In the genomic region with DNA sequence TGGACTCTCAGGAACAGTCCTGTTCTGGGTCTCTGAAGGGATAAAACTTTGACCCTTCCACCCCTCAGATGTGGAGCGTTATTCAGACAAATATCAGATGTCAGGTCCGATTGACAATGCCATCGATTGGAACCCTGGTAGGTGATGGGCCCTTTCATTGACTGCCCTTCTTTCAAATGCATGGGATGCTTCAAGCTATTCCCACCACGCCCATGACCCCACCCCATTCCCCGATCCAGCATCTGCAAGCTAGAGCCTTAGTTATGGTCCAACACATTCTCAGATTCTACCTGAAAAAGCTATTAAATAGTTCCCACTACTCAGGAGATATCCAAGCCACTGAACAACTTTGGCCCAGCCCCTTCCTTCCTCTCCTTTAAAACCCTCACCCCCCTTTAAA, we compare ENCODE assay signal across 13 cellular contexts. TPM values are rescaled to one million over a fixed set of nuclear protein-coding genes. Genes with fewer than 3 reads are reported as not detected.
A peak's percentile ranks its signal among the peaks of the same experiment; 100 is the strongest.
DNase-seq lines count a peak whose midpoint lies in the region; ATAC-seq, FAIRE-seq and TF ChIP-seq lines count a peak whose summit lies in the region.
"Had no signal": no experiment of that assay in that cellular context is flagged by ENCODE, and none has a peak within 500 bp of the region (broad histone marks: within the 10 kb centered on the region; RNA-seq: fewer than 3 reads in every experiment).

No MANE protein-coding gene starts in this region.

- POLR2A ChIA-PET in naive thymus-derived CD4-positive, alpha-beta T cell (lab: Charles Lee) = interaction anchor here (0.8 to 24.3 kb wide), 9 partner anchors 9 to 131 kb away, joined by 3 to 1779 read pairs (median 12); a partner anchor contains a TSS

- peak in 1 of 5 donors; percentile 16 for DNase-seq in heart left ventricle
- no peak for DNase-seq in left cardiac atrium
- no peak for DNase-seq in astrocyte (ENCODE audit: low read depth)
- DNase-seq in naive thymus-derived CD4-positive, alpha-beta T cell = no peak
- DNase-seq in uterus = no peak
- DNase-seq in progenitor cell of endocrine pancreas (ENCODE audit: low spot score, unreplicated experiment) = no peak
- DNase-seq in NCI-H128 (lab: John Stamatoyannopoulos, UW; ENCODE audit: unreplicated experiment) = no peak
- DNase-seq in activated T-cell treated with anti-CD3 and anti-CD28 coated beads for 4 hours = no peak
- DNase-seq: activated B cell treated with CpG ODN at 0.5 μM for 24 hours had no signal

- no peak for TF ChIP-seq POLR2A in heart left ventricle (IDR thresholded peaks at IDR 0.05)
- TF ChIP-seq POLR2A in uterus (IDR thresholded peaks at IDR 0.05) = no peak

- H3K27me3 ChIP-seq in heart left ventricle (no peaks in the 10 kb centered on the region), astrocyte (ENCODE audit: insufficient read depth, low read length) (no peaks in the 10 kb centered on the region), uterus (no peaks in the 10 kb centered on the region)
- no peaks in the 10 kb centered on the region for H3K27me3 ChIP-seq in naive thymus-derived CD4-positive, alpha-beta T cell (ENCODE audit: control insufficient read depth in 2 of 2, insufficient read depth in 2 of 2, low read length in 2 of 2)
- H3K27me3 ChIP-seq: SJSA1 had no signal

- H3K27ac Mint-ChIP-seq in astrocyte (ENCODE audit: unreplicated experiment) (no peak overlapping the region), progenitor cell of endocrine pancreas (no peak overlapping the region)
- H3K27ac Mint-ChIP-seq in naive thymus-derived CD4-positive, alpha-beta T cell = no peak overlapping the region
- H3K27ac Mint-ChIP-seq: activated B cell treated with CpG ODN at 0.5 μM for 24 hours; stimulated activated naive CD8-positive, alpha-beta T cell treated with anti-CD3 and anti-CD28 coated beads, Interleukin-15, amount 100 ng/mL, for 72 hours had no signal

- peaks cover 0 to 7% (median 0%) of the 10 kb centered on the region in 9 donors for H3K36me3 ChIP-seq in heart left ventricle
- H3K36me3 ChIP-seq in astrocyte (ENCODE audit: insufficient read depth, low read length) = no peaks in the 10 kb centered on the region
- H3K36me3 ChIP-seq in naive thymus-derived CD4-positive, alpha-beta T cell (ENCODE audit: control insufficient read depth in 2 of 3, insufficient read depth in 3 of 3, low read length in 3 of 3) = peaks cover 0 to 6% (median 0%) of the 10 kb centered on the region in 3 experiments
- H3K36me3 ChIP-seq in uterus = no peaks in the 10 kb centered on the region

- H3K4me3 ChIP-seq in heart left ventricle (no peak overlapping the region), astrocyte (ENCODE audit: insufficient read depth, low read depth, low read length) (no peak overlapping the region), uterus (no peak overlapping the region)
- H3K4me3 ChIP-seq in naive thymus-derived CD4-positive, alpha-beta T cell (ENCODE audit: low read length) = no peak overlapping the region
- H3K4me3 ChIP-seq: SJSA1 had no signal

- peaks cover 17 to 49% (median 44%) of the 10 kb centered on the region in 12 donors for H3K4me1 ChIP-seq in heart left ventricle
- peaks cover 28% of the 10 kb centered on the region for H3K4me1 ChIP-seq in astrocyte (ENCODE audit: insufficient read depth, low read length)
- H3K4me1 ChIP-seq in naive thymus-derived CD4-positive, alpha-beta T cell (ENCODE audit: control insufficient read depth in 2 of 2, insufficient read depth in 2 of 2, low read length in 2 of 2) = peaks cover 47 to 48% of the 10 kb centered on the region in 2 donors
- peaks cover 12 to 17% of the 10 kb centered on the region in 2 donors for H3K4me1 ChIP-seq in uterus

- ATAC-seq in heart left ventricle (no peak), left cardiac atrium (no peak)
- no peak for ATAC-seq in naive thymus-derived CD4-positive, alpha-beta T cell

- no peaks in the 10 kb centered on the region for H3K9me3 Mint-ChIP-seq in astrocyte (ENCODE audit: unreplicated experiment)
- no peaks in the 10 kb centered on the region for H3K9me3 Mint-ChIP-seq in naive thymus-derived CD4-positive, alpha-beta T cell
- no peaks in the 10 kb centered on the region for H3K9me3 Mint-ChIP-seq in progenitor cell of endocrine pancreas (ENCODE audit: low read depth)
- H3K9me3 Mint-ChIP-seq: activated B cell treated with CpG ODN at 0.5 μM for 24 hours; stimulated activated naive CD8-positive, alpha-beta T cell treated with anti-CD3 and anti-CD28 coated beads, Interleukin-15, amount 100 ng/mL, for 72 hours had no signal

- no peaks in the 10 kb centered on the region for H3K27me3 Mint-ChIP-seq in astrocyte (ENCODE audit: low read depth, unreplicated experiment)
- H3K27me3 Mint-ChIP-seq in naive thymus-derived CD4-positive, alpha-beta T cell = no peaks in the 10 kb centered on the region
- H3K27me3 Mint-ChIP-seq in progenitor cell of endocrine pancreas = no peaks in the 10 kb centered on the region
- H3K27me3 Mint-ChIP-seq: activated B cell treated with CpG ODN at 0.5 μM for 24 hours; stimulated activated naive CD8-positive, alpha-beta T cell treated with anti-CD3 and anti-CD28 coated beads, Interleukin-15, amount 100 ng/mL, for 72 hours had no signal

- CTCF ChIA-PET in naive thymus-derived CD4-positive, alpha-beta T cell (lab: Charles Lee) = interaction anchor here (0.7 to 8.1 kb wide), 14 partner anchors 9 to 132 kb away, joined by 3 to 233 read pairs (median 6); a partner anchor contains a TSS

- no peaks in the 10 kb centered on the region for H3K79me2 ChIP-seq in astrocyte (ENCODE audit: insufficient read depth, low read length)

- peaks cover 3% of the 10 kb centered on the region for H3K36me3 Mint-ChIP-seq in astrocyte (ENCODE audit: low read depth, unreplicated experiment)
- peaks cover 0 to 6% (median 5%) of the 10 kb centered on the region in 5 donors for H3K36me3 Mint-ChIP-seq in naive thymus-derived CD4-positive, alpha-beta T cell
- peaks cover 1% of the 10 kb centered on the region for H3K36me3 Mint-ChIP-seq in progenitor cell of endocrine pancreas (ENCODE audit: insufficient read depth)

- intact Hi-C loops in heart left ventricle (cut with DNase I) (loop anchor here in 6 of 10 donors (1.0 to 5.0 kb wide), 4 partner anchors 30 to 120 kb away; a partner anchor contains a TSS), left cardiac atrium (cut with DNase I) (loop anchor here (2.0 to 5.0 kb wide), 2 partner anchors 30 to 35 kb away; no protein-coding TSS in a partner anchor), uterus (cut with DNase I; ENCODE audit: low total_unique reads) (loop anchor here (5.0 kb wide), 1 partner anchor 35 kb away; no protein-coding TSS in a partner anchor)
- intact Hi-C loops in naive thymus-derived CD4-positive, alpha-beta T cell (cut with micrococcal nuclease) = loop anchor here (1.0 to 5.0 kb wide), 10 partner anchors 29 to 132 kb away; a partner anchor contains a TSS

- FAIRE-seq in astrocyte (lab: Jason Lieb, UNC) = no peak

- H3K9me3 ChIP-seq in heart left ventricle (no peaks in the 10 kb centered on the region), astrocyte (ENCODE audit: insufficient read depth, low read depth, low read length) (no peaks in the 10 kb centered on the region), uterus (no peaks in the 10 kb centered on the region)
- H3K9me3 ChIP-seq in naive thymus-derived CD4-positive, alpha-beta T cell (ENCODE audit: control insufficient read depth in 2 of 3, low read length in 3 of 3) = no peaks in the 10 kb centered on the region
- H3K9me3 ChIP-seq: SJSA1 had no signal

- H2AFZ ChIP-seq in astrocyte (ENCODE audit: low read depth, low read length) = peak overlapping the region; percentile 28

- no peak for TF ChIP-seq CTCF in heart left ventricle (IDR thresholded peaks at IDR 0.05)
- TF ChIP-seq CTCF in astrocyte (IDR thresholded peaks at IDR 0.05; ENCODE audit: insufficient read depth, low read depth, low read length) = no peak
- no peak for TF ChIP-seq CTCF in uterus (IDR thresholded peaks at IDR 0.05)
- TF ChIP-seq CTCF in progenitor cell of endocrine pancreas (IDR thresholded peaks at IDR 0.05; ENCODE audit: unreplicated experiment) = no peak

- H3K4me1 Mint-ChIP-seq in astrocyte (ENCODE audit: low read depth, unreplicated experiment) = peaks cover 4% of the 10 kb centered on the region
- H3K4me1 Mint-ChIP-seq in naive thymus-derived CD4-positive, alpha-beta T cell = peaks cover 18 to 31% (median 24%) of the 10 kb centered on the region in 7 donors
- H3K4me1 Mint-ChIP-seq in progenitor cell of endocrine pancreas (ENCODE audit: low read depth) = peaks cover 4% of the 10 kb centered on the region
- H3K4me1 Mint-ChIP-seq: activated B cell treated with CpG ODN at 0.5 μM for 24 hours had no signal

- H3K4me2 ChIP-seq in astrocyte (ENCODE audit: low read length) = no peak overlapping the region

- H3K4me3 Mint-ChIP-seq in astrocyte (ENCODE audit: unreplicated experiment) (no peak overlapping the region), progenitor cell of endocrine pancreas (ENCODE audit: low read depth) (no peak overlapping the region)
- no peak overlapping the region for H3K4me3 Mint-ChIP-seq in naive thymus-derived CD4-positive, alpha-beta T cell
- H3K4me3 Mint-ChIP-seq: activated B cell treated with CpG ODN at 0.5 μM for 24 hours; stimulated activated naive CD8-positive, alpha-beta T cell treated with anti-CD3 and anti-CD28 coated beads, Interleukin-15, amount 100 ng/mL, for 72 hours had no signal

- H3K27ac ChIP-seq in heart left ventricle = peak overlapping the region in 8 of 12 donors; percentile 91 to 98 (median 96)
- no peak overlapping the region for H3K27ac ChIP-seq in astrocyte (ENCODE audit: low read depth, low read length)
- peak overlapping the region; percentile 82 for H3K27ac ChIP-seq in naive thymus-derived CD4-positive, alpha-beta T cell (ENCODE audit: low read depth, low read length)
- H3K27ac ChIP-seq in uterus = peak overlapping the region; percentile 96 to 100

- 64 to 82% (median 75%) methylated on average over 5 of the region's 5 CpGs for WGBS in heart left ventricle, 4 donors

- H3K9ac ChIP-seq in astrocyte (ENCODE audit: low read length) = no peak overlapping the region

- no peaks in the 10 kb centered on the region for H4K20me1 ChIP-seq in astrocyte (ENCODE audit: insufficient read depth, low read length)

RNA-seq across cellular contexts. Expression of a gene that starts 12.5 kb away (rescaled TPM):
- total RNA-seq in heart left ventricle (10 to 100 TPM; 30.2 to 45.7 (median 36.0) TPM), left cardiac atrium (10 to 100 TPM; 38.4 to 45.8 TPM), astrocyte (19.2 and 20.5 TPM in 2 replicates), uterus (10 to 100 TPM in 2 of 4 donors, 1 to 10 TPM in 2; 3.3 to 28.1 (median 8.6) TPM), progenitor cell of endocrine pancreas (12.8 and 13.7 TPM in 2 replicates)
- 10 to 100 TPM; 45.8 to 69.4 TPM for polyA plus RNA-seq in heart left ventricle
- total RNA-seq in naive thymus-derived CD4-positive, alpha-beta T cell = 10 to 100 TPM; 20.7 to 37.5 (median 25.5) TPM
- 100 to 1,000 TPM in 1 of 2 donors, 10 to 100 TPM in 1; 99.6 to 113 TPM for polyA plus RNA-seq in naive thymus-derived CD4-positive, alpha-beta T cell

RNA-seq across cellular contexts. Expression of a gene that starts 12.6 kb away (rescaled TPM):
- 1 to 10 TPM; 1.0 to 3.5 (median 1.7) TPM for total RNA-seq in heart left ventricle
- 1 to 10 TPM in 1 of 2 donors, under 1 TPM in 1; 0.65 to 1.9 TPM for polyA plus RNA-seq in heart left ventricle
- 1 to 10 TPM in 1 of 2 donors, under 1 TPM in 1; 0.94 to 1.8 TPM for total RNA-seq in left cardiac atrium
- 5.8 and 6.3 TPM in 2 replicates for total RNA-seq in astrocyte
- total RNA-seq in naive thymus-derived CD4-positive, alpha-beta T cell = 1 to 10 TPM in 3 of 5 experiments, under 1 TPM in 2; 0.54 to 1.5 (median 1.2) TPM
- polyA plus RNA-seq in naive thymus-derived CD4-positive, alpha-beta T cell = under 1 TPM; 0.11 to 0.22 TPM
- 1 to 10 TPM in 1 of 4 donors, under 1 TPM in 3; 0.26 to 5.0 (median 0.61) TPM for total RNA-seq in uterus
- 0.22 TPM in 1 of 2 replicates, not detected in the other for total RNA-seq in progenitor cell of endocrine pancreas

RNA-seq across cellular contexts. Expression of a gene that starts 19.2 kb away (rescaled TPM):
- total RNA-seq in heart left ventricle (10 to 100 TPM; 21.7 to 31.5 (median 26.4) TPM), left cardiac atrium (10 to 100 TPM; 25.7 to 32.3 TPM), astrocyte (35.4 and 37.2 TPM in 2 replicates), uterus (10 to 100 TPM; 12.3 to 69.0 (median 32.2) TPM), progenitor cell of endocrine pancreas (4.2 and 4.5 TPM in 2 replicates)
- polyA plus RNA-seq in heart left ventricle = 10 to 100 TPM in 1 of 2 donors, 1 to 10 TPM in 1; 7.0 to 13.4 TPM
- 10 to 100 TPM; 31.6 to 59.2 (median 47.6) TPM for total RNA-seq in naive thymus-derived CD4-positive, alpha-beta T cell
- polyA plus RNA-seq in naive thymus-derived CD4-positive, alpha-beta T cell = 10 to 100 TPM; 29.3 to 32.1 TPM

RNA-seq across cellular contexts. Expression of a gene that starts 19.4 kb away (rescaled TPM):
- total RNA-seq in heart left ventricle (1,000 to 10,000 TPM in 4 of 9 donors, 100 to 1,000 TPM in 5; 489 to 1,925 (median 1,000) TPM), left cardiac atrium (100 to 1,000 TPM; 602 to 909 TPM), astrocyte (157 and 217 TPM in 2 replicates), uterus (1,000 to 10,000 TPM in 3 of 4 donors, 100 to 1,000 TPM in 1; 731 to 1,940 (median 1,478) TPM), progenitor cell of endocrine pancreas (38.1 and 38.8 TPM in 2 replicates)
- polyA plus RNA-seq in heart left ventricle = 100 to 1,000 TPM; 222 to 597 TPM
- total RNA-seq in naive thymus-derived CD4-positive, alpha-beta T cell = 1,000 to 10,000 TPM in 1 of 5 experiments, 100 to 1,000 TPM in 4; 498 to 1,101 (median 659) TPM
- 1,000 to 10,000 TPM; 3,808 to 5,430 TPM for polyA plus RNA-seq in naive thymus-derived CD4-positive, alpha-beta T cell

RNA-seq across cellular contexts. Expression of a gene that starts 44.5 kb away (rescaled TPM):
- total RNA-seq in heart left ventricle (100 to 1,000 TPM in 3 of 9 donors, 10 to 100 TPM in 6; 21.8 to 125 (median 79.5) TPM), left cardiac atrium (10 to 100 TPM; 64.5 to 96.1 TPM), astrocyte (not detected in 2 replicates), uterus (not detected), progenitor cell of endocrine pancreas (not detected in 2 replicates)
- polyA plus RNA-seq in heart left ventricle = 10 to 100 TPM in 1 of 2 donors, under 1 TPM in 1; 0.62 to 37.7 TPM
- not detected for total RNA-seq in naive thymus-derived CD4-positive, alpha-beta T cell
- polyA plus RNA-seq in naive thymus-derived CD4-positive, alpha-beta T cell = not detected
- total RNA-seq: activated B cell treated with CpG ODN at 0.5 μM for 24 hours, aorta, lower leg skin, SJSA1 had no signal
- polyA plus RNA-seq: aorta had no signal
